8 cellular contexts compared by ENCODE assay signal in genomic region chr12:75511116-75512048, GRCh38. TPM values are rescaled to one million over a fixed set of nuclear protein-coding genes. Genes with fewer than 3 reads are reported as not detected.
A peak's percentile ranks its signal among the peaks of the same experiment; 100 is the strongest.
DNase-seq lines count a peak whose midpoint lies in the region; ATAC-seq and TF ChIP-seq lines count a peak whose summit lies in the region.

KRR1 (minus strand) TSS chr12:75511609; CDS start chr12:75511597, 12 bp downstream.

- H3K27me3 ChIP-seq in prostate gland (replicated peaks; ENCODE audit: insufficient read depth) = no peaks in the 10 kb centered on the region

- peak; percentile 85 for DNase-seq in NCI-H187 treated with DMSO at 0.1 percent for 48 hours (lab: John Stamatoyannopoulos, UW)
- DNase-seq in anterior cingulate cortex (lab: John Stamatoyannopoulos, UW) = peak; percentile 55 to 98 (median 93)
- peak; percentile 92 for DNase-seq in left ventricle myocardium superior
- peak; percentile 91 for DNase-seq in prostate gland (ENCODE audit: low spot score)

- H3K4me1 ChIP-seq in prostate gland (replicated peaks) = peaks cover 8% of the 10 kb centered on the region
- no peaks in the 10 kb centered on the region for H3K4me1 ChIP-seq in urinary bladder (ENCODE audit: insufficient read depth)

- H3K9me3 ChIP-seq in prostate gland = no peaks in the 10 kb centered on the region

- peak; percentile 40 for TF ChIP-seq POLR2A in prostate gland (IDR thresholded peaks at IDR 0.05)

- peak within 1 kb of the TSS; percentile 46 to 59 for H3K4me3 ChIP-seq in prostate gland
- H3K4me3 ChIP-seq in urinary bladder (ENCODE audit: low read depth, low read length) = peak within 1 kb of the TSS; percentile 86

- intact Hi-C loops in T-helper 2 cell treated with Interferon-gamma antibody and Interleukin-4, amounts not matched to agents 100 ng/mL and 5 ng/mL, for 36 hours (cut with micrococcal nuclease) = loop anchor here (1.0 to 10.0 kb wide), 13 partner anchors 31 to 1253 kb away; partner anchors contain the start of genes ATXN7L3B, BBS10, GLIPR1 and GLIPR1L1
- intact Hi-C loops in left ventricle myocardium superior (cut with micrococcal nuclease) = no loop called here
- intact Hi-C loops in prostate gland (cut with DNase I) = loop anchor here (2.0 kb wide), 1 partner anchor 1047 kb away; the partner anchor contains the start of gene OSBPL8

- TF ChIP-seq CTCF in prostate gland (IDR thresholded peaks at IDR 0.05) = peak in 2 of 4 experiments; percentile 28 to 29

- H3K27ac ChIP-seq in prostate gland (peak within 1 kb of the TSS; percentile 50 to 53), urinary bladder (ENCODE audit: low read depth) (peak within 1 kb of the TSS; percentile 27)

- 3% methylated on average over 47 of the region's 47 CpGs for WGBS in prostate gland
- WGBS in urinary bladder = 3% methylated on average over 47 of the region's 47 CpGs

- ATAC-seq in GM18499 (IDR thresholded peaks at IDR 0.05; ENCODE audit: insufficient read depth, unreplicated experiment) (peak; percentile 91), HG02943 (IDR thresholded peaks at IDR 0.05; ENCODE audit: low read depth, unreplicated experiment) (peak; percentile 99), left ventricle myocardium superior (peak; percentile 100)

- H3K36me3 ChIP-seq in prostate gland (no peaks in the 10 kb centered on the region), urinary bladder (ENCODE audit: insufficient read depth) (no peaks in the 10 kb centered on the region)

RNA-seq across cellular contexts. Expression of gene KRR1, which starts in this region (rescaled TPM):
- total RNA-seq in T-helper 2 cell treated with Interferon-gamma antibody and Interleukin-4, amounts not matched to agents 100 ng/mL and 5 ng/mL, for 36 hours = 79.6 and 80.6 TPM in 2 replicates
- total RNA-seq in left ventricle myocardium superior = 29.7 TPM
- total RNA-seq in prostate gland = 10 to 100 TPM; 21.6 to 34.7 TPM
- total RNA-seq in urinary bladder = 71.6 TPM
- polyA plus RNA-seq in urinary bladder = 22.4 TPM

Comparison
In these comparisons a context has a peak if more than half of its experiments do, and no peak if none do; other contexts are left out.
1. Peak in every context shown above with its lines: DNase-seq, ATAC-seq, H3K4me3 ChIP-seq and H3K27ac ChIP-seq.